In genomic region chr21:35559128-35559831, GRCh38 we compare ENCODE assay signal across 1 cellular context.
TF ChIP-seq lines count a peak whose summit lies in the region.

No MANE protein-coding gene starts in this region.

TF ChIP-seq in SK-N-SH, 30 proteins besides CTCF, POLR2A, EP300 and RAD21 (continued from another document):
- TF ChIP-seq ZBTB33 (IDR thresholded peaks at IDR 0.05; ENCODE audit: borderline replicate concordance, low read depth) (no peak), RFX5 (IDR thresholded peaks at IDR 0.05; ENCODE audit: low read length) (no peak), TEAD4 (IDR thresholded peaks at IDR 0.05; ENCODE audit: borderline replicate concordance, insufficient read depth) (no peak), MEF2A (IDR thresholded peaks at IDR 0.05; ENCODE audit: borderline replicate concordance, low read depth) (no peak), FOXM1 (IDR thresholded peaks at IDR 0.05; ENCODE audit: low read depth) (no peak), FOSL2 (IDR thresholded peaks at IDR 0.05; ENCODE audit: borderline replicate concordance, low read depth) (peak; percentile 68), USF2 (IDR thresholded peaks at IDR 0.05; ENCODE audit: borderline replicate concordance, low read depth, low read length) (no peak), MAX (IDR thresholded peaks at IDR 0.05; ENCODE audit: low read depth) (0 out of 2 replicates have a peak, but pooled peaks have one; percentile 8), IRF3 (IDR thresholded peaks at IDR 0.05; ENCODE audit: low read depth, low read length) (no peak), GABPA (IDR thresholded peaks at IDR 0.05; ENCODE audit: low read depth) (no peak), NRF1 (IDR thresholded peaks at IDR 0.05; ENCODE audit: low read depth, low read length) (no peak)
